8 cellular contexts compared by ENCODE assay signal in the genomic region with DNA sequence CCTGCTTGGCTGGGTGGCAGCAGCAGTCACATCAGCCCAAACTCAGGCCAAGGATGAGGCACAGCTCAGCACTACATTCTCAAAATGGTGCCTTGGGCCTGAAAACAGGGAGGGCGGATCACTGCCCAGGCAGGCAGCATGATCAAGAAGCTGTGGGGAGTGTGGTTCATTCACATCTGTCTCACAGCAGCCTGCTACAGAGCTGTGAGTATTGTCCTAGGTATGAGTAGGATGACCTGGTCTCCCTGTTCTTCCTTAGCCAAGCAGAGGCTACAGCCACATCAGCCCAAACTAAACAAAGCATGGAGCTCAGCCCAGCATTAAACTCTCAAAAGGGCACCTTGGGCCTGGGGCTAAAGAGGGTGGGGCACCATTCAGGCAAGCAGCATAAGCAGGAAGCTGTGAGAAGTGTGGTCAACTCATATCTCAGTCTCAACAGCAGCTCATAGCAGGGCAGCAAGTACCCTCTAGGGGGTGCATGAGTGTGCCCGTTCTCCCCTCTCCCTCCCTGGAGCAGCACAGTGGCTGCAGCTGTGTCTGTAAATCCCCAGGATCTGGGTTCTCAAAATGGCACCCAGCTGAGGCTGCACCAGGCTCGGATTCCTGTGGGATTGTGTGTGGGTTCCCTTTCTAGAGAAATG.
A peak's percentile ranks its signal among the peaks of the same experiment; 100 is the strongest.
DNase-seq lines count a peak whose midpoint lies in the region; ATAC-seq, FAIRE-seq and TF ChIP-seq lines count a peak whose summit lies in the region.

No MANE protein-coding gene starts in this region.

- FAIRE-seq in H1 (lab: Jason Lieb, UNC) = peak; percentile 78

- no peak overlapping the region for H4K5ac ChIP-seq in H1 (ENCODE audit: insufficient read length, low read depth, low read length)

- H2AK5ac ChIP-seq in H1 (ENCODE audit: low read depth, low read length) = no peak overlapping the region

- no peaks in the 10 kb centered on the region for H3K23me2 ChIP-seq in H1 (ENCODE audit: low read depth, low read length)

- H3K4ac ChIP-seq in H1 (replicated peaks; ENCODE audit: insufficient read length, low read depth, low read length) = no peak overlapping the region

- H2BK12ac ChIP-seq in H1 (ENCODE audit: low read depth, low read length) = peak overlapping the region; percentile 29; the same call in 1 of the 2 replicates

- no peak overlapping the region for H3K27ac ChIP-seq in WERI-Rb-1
- no peak overlapping the region for H3K27ac ChIP-seq in H1 (ENCODE audit: low read depth, low read length)
- H3K27ac ChIP-seq in esophagus squamous epithelium = no peak overlapping the region

- no peaks in the 10 kb centered on the region for H3K79me2 ChIP-seq in H1 (ENCODE audit: control insufficient read depth in 1 of 2, insufficient read depth in 2 of 2, low read length in 2 of 2)

- H3K4me1 ChIP-seq in H1 (replicated peaks in 1 of 4; ENCODE audit: control insufficient read depth in 3 of 4, insufficient read depth in 4 of 4, low read length in 3 of 4) = no peaks in the 10 kb centered on the region
- no peaks in the 10 kb centered on the region for H3K4me1 ChIP-seq in esophagus squamous epithelium

- TF ChIP-seq CTCF in WERI-Rb-1 (IDR thresholded peaks at IDR 0.05; ENCODE audit: low read depth, low read length) = peak; percentile 74
- TF ChIP-seq CTCF in H1 (IDR thresholded peaks at IDR 0.05; ENCODE audit: control extremely low read depth in 1 of 3, insufficient read depth in 1 of 3, low read depth in 1 of 3, low read length in 3 of 3) = peak; percentile 62 to 83 (median 78)
- peak; percentile 46 for TF ChIP-seq CTCF in retinal pigment epithelial cell (conservative IDR thresholded peaks at IDR 0.05; ENCODE audit: low read depth, low read length)
- TF ChIP-seq CTCF in esophagus squamous epithelium (IDR thresholded peaks at IDR 0.05) = peak in 2 of 6 experiments; percentile 15 to 20

- TF ChIP-seq RAD21 in H1 (IDR thresholded peaks at IDR 0.05 in 1 of 2, conservative IDR thresholded peaks at IDR 0.05 in 1 of 2; ENCODE audit: low read depth in 2 of 2, low read length in 2 of 2) = peak; percentile 60 to 70

- no peak overlapping the region for H2BK20ac ChIP-seq in H1 (ENCODE audit: low read length)

- H4K8ac ChIP-seq in H1 (ENCODE audit: extremely low read depth, insufficient read depth, low read length) = peak overlapping the region; percentile 69; the same call in 1 of the 2 replicates

- WGBS in H1 (ENCODE audit: extremely low coverage in 1 of 2, insufficient coverage in 1 of 2, insufficient read length in 1 of 2, insufficient replicate concordance in 2 of 2, low coverage in 1 of 2, low lambda C conversion rate in 2 of 2, missing lambda C conversion rate in 1 of 2), 2 experiments = 74% methylated on average over 3 of the region's 3 CpGs; no CpG with 5 or more reads in 1 of the 2 experiments
- 30 to 53% methylated on average over 2 to 3 of the region's 3 CpGs for WGBS in esophagus squamous epithelium, 2 donors

- H3K79me1 ChIP-seq in H1 (ENCODE audit: low read depth, low read length) = no peaks in the 10 kb centered on the region

- H3K9ac ChIP-seq in H1 (replicated peaks in 1 of 4; ENCODE audit: extremely low read depth in 1 of 4, low read depth in 3 of 4, low read length in 3 of 4) = no peak overlapping the region

- H4K91ac ChIP-seq in H1 (replicated peaks; ENCODE audit: insufficient read length, low read length) = peak overlapping the region; percentile 29

- no peak overlapping the region for H2BK120ac ChIP-seq in H1 (replicated peaks; ENCODE audit: low read depth, low read length)

- no peaks in the 10 kb centered on the region for H3K36me3 ChIP-seq in WERI-Rb-1
- no peaks in the 10 kb centered on the region for H3K36me3 ChIP-seq in H1 (ENCODE audit: control insufficient read depth in 2 of 4, insufficient read depth in 4 of 4, low read length in 3 of 4)
- H3K36me3 ChIP-seq in esophagus squamous epithelium = no peaks in the 10 kb centered on the region

- peak; percentile 57 for DNase-seq in ELR (ENCODE audit: low read depth)
- DNase-seq in WERI-Rb-1 = peak; percentile 52
- DNase-seq in H1 (ENCODE audit: low read depth in 1 of 2, low spot score in 2 of 2) = peak; percentile 46 to 66
- peak; percentile 1 for DNase-seq in retinal pigment epithelial cell (ENCODE audit: low read depth)
- no peak for DNase-seq in KG1 (lab: John Stamatoyannopoulos, UW)
- no peak for DNase-seq in esophagus squamous epithelium (lab: John Stamatoyannopoulos, UW)

- H2AFZ ChIP-seq in H1 (ENCODE audit: low read length) = peak overlapping the region; percentile 99

- intact Hi-C loops in esophagus squamous epithelium (cut with DNase I) = no loop called here

- POLR2A ChIA-PET in H1 (lab: Charles Lee; ENCODE audit: partially characterized antibody) = no interaction called here

- CTCF ChIA-PET in H1 (lab: Charles Lee; ENCODE audit: partially characterized antibody) = interaction anchor here (0.7 to 3.0 kb wide), 31 partner anchors 9 to 225 kb away, joined by 3 to 23 read pairs (median 4); a partner anchor contains a TSS

- peak; percentile 98 for ATAC-seq in GM21423 (IDR thresholded peaks at IDR 0.05; ENCODE audit: unreplicated experiment)
- peak; percentile 97 for ATAC-seq in HG03565 (IDR thresholded peaks at IDR 0.05; ENCODE audit: unreplicated experiment)

- no peak overlapping the region for H3K18ac ChIP-seq in H1 (ENCODE audit: extremely low read depth, low read length)

- H3K56ac ChIP-seq in H1 (replicated peaks; ENCODE audit: insufficient read length, low read depth, low read length) = no peak overlapping the region

- no peak for TF ChIP-seq EP300 in H1 (IDR thresholded peaks at IDR 0.05; ENCODE audit: borderline replicate concordance in 1 of 2, low read depth in 2 of 2, low read length in 2 of 2)

- peak overlapping the region; percentile 16; the same call in 1 of the 2 replicates for H2BK5ac ChIP-seq in H1 (ENCODE audit: low read depth, low read length)

- TF ChIP-seq POLR2A in H1 (IDR thresholded peaks at IDR 0.05; ENCODE audit: control extremely low read depth in 1 of 2, low read depth in 2 of 2, low read length in 2 of 2) (no peak), esophagus squamous epithelium (IDR thresholded peaks at IDR 0.05) (no peak)

- no peak overlapping the region for H3K23ac ChIP-seq in H1 (ENCODE audit: insufficient read length)

- H3K4me3 ChIP-seq in WERI-Rb-1 (ENCODE audit: low read depth, low read length) = no peak overlapping the region
- H3K4me3 ChIP-seq in H1 (ENCODE audit: extremely low read depth in 1 of 4, insufficient read depth in 2 of 4, low read depth in 3 of 4, low read length in 4 of 4) = no peak overlapping the region
- H3K4me3 ChIP-seq in retinal pigment epithelial cell (ENCODE audit: low read length) = no peak overlapping the region
- no peak overlapping the region for H3K4me3 ChIP-seq in esophagus squamous epithelium

- no peak overlapping the region for H3K4me2 ChIP-seq in H1 (ENCODE audit: insufficient read depth in 1 of 2, low read depth in 2 of 2, low read length in 2 of 2)

- no peaks in the 10 kb centered on the region for H4K20me1 ChIP-seq in H1 (replicated peaks in 1 of 2; ENCODE audit: control insufficient read depth in 1 of 2, insufficient read depth in 2 of 2, low read length in 2 of 2)

- H3K9me3 ChIP-seq in WERI-Rb-1 (ENCODE audit: severe bottlenecking) = no peaks in the 10 kb centered on the region
- H3K9me3 ChIP-seq in H1 (ENCODE audit: insufficient read depth in 2 of 2, low read depth in 1 of 2, low read length in 1 of 2) = no peaks in the 10 kb centered on the region
- no peaks in the 10 kb centered on the region for H3K9me3 ChIP-seq in esophagus squamous epithelium

- no peak overlapping the region; the same call in 1 of the 2 replicates for H2BK15ac ChIP-seq in H1 (ENCODE audit: low read length)

- H3K27me3 ChIP-seq in WERI-Rb-1 (ENCODE audit: insufficient read depth, low read depth, severe bottlenecking) (no peaks in the 10 kb centered on the region), H1 (replicated peaks in 1 of 4; ENCODE audit: control insufficient read depth in 3 of 4, extremely low read depth in 1 of 4, insufficient read depth in 3 of 4, low read length in 3 of 4) (no peaks in the 10 kb centered on the region), esophagus squamous epithelium (peaks cover 0 to 3% (median 0%) of the 10 kb centered on the region in 4 donors)

- no peak overlapping the region for H3K14ac ChIP-seq in H1 (ENCODE audit: insufficient read length)

TF ChIP-seq in H1, 55 proteins besides CTCF, POLR2A, EP300 and RAD21 (continues in another document):
- TF ChIP-seq SIRT6 (IDR thresholded peaks at IDR 0.05; ENCODE audit: low read length) (no peak), MAFK (IDR thresholded peaks at IDR 0.05; ENCODE audit: low read depth, low read length) (no peak), CHD2 (IDR thresholded peaks at IDR 0.05; ENCODE audit: low read length) (no peak), ZNF274 (IDR thresholded peaks at IDR 0.05; ENCODE audit: borderline replicate concordance, extremely low read depth, low read length) (no peak), NRF1 (IDR thresholded peaks at IDR 0.05; ENCODE audit: low read depth, low read length) (no peak), CEBPB (IDR thresholded peaks at IDR 0.05; ENCODE audit: low read depth, low read length) (no peak), ASH2L (IDR thresholded peaks at IDR 0.05; ENCODE audit: low read length) (no peak), KDM1A (IDR thresholded peaks at IDR 0.05; ENCODE audit: borderline replicate concordance, low read length) (no peak), CBX5 (IDR thresholded peaks at IDR 0.05; ENCODE audit: low read depth, low read length) (no peak)
- TF ChIP-seq, protein P1, sequence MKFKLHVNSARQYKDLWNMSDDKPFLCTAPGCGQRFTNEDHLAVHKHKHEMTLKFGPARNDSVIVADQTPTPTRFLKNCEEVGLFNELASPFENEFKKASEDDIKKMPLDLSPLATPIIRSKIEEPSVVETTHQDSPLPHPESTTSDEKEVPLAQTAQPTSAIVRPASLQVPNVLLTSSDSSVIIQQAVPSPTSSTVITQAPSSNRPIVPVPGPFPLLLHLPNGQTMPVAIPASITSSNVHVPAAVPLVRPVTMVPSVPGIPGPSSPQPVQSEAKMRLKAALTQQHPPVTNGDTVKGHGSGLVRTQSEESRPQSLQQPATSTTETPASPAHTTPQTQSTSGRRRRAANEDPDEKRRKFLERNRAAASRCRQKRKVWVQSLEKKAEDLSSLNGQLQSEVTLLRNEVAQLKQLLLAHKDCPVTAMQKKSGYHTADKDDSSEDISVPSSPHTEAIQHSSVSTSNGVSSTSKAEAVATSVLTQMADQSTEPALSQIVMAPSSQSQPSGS (IDR thresholded peaks at IDR 0.05; ENCODE audit: low read length) = no peak
- TF ChIP-seq, protein P2, sequence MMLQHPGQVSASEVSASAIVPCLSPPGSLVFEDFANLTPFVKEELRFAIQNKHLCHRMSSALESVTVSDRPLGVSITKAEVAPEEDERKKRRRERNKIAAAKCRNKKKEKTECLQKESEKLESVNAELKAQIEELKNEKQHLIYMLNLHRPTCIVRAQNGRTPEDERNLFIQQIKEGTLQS (IDR thresholded peaks at IDR 0.05; ENCODE audit: insufficient read depth, low read depth, low read length) = no peak

Comparison
In these comparisons a context has a peak if more than half of its experiments do, and no peak if none do; other contexts are left out.
1. DNase-seq: peak in ELR (single experiment), WERI-Rb-1 (single experiment), H1 (2 of 2) and retinal pigment epithelial cell (single experiment); none in KG1 (single experiment) and esophagus squamous epithelium (single experiment).